In genomic region chr2:96267159-96267971, GRCh38 we compare ENCODE assay signal across 8 cellular contexts. TPM values are rescaled to one million over a fixed set of nuclear protein-coding genes. Genes with fewer than 3 reads are reported as not detected.
A peak's percentile ranks its signal among the peaks of the same experiment; 100 is the strongest.
DNase-seq lines count a peak whose midpoint lies in the region; ATAC-seq and TF ChIP-seq lines count a peak whose summit lies in the region.

No MANE protein-coding gene starts in this region.

- peaks cover 44% of the 10 kb centered on the region for H3K4me1 Mint-ChIP-seq in activated naive CD8-positive, alpha-beta T cell (ENCODE audit: low read depth)

- peak overlapping the region; percentile 97 for H3K4me3 Mint-ChIP-seq in activated naive CD8-positive, alpha-beta T cell

- peaks cover 9% of the 10 kb centered on the region for H3K4me1 ChIP-seq in HAP-1

- no peak overlapping the region for H3K27ac ChIP-seq in substantia nigra (ENCODE audit: low read depth, low read length, poor library complexity, severe bottlenecking)

- H3K27me3 Mint-ChIP-seq in activated naive CD8-positive, alpha-beta T cell, result no peaks in the 10 kb centered on the region

- CTCF ChIA-PET in BJ (lab: Yijun Ruan, JAX), result interaction anchor here (0.6 to 2.5 kb wide), 8 partner anchors 13 to 552 kb away, joined by 3 to 18 read pairs (median 4); partner anchors contain the start of gene ASTL

- H3K27ac Mint-ChIP-seq in activated naive CD8-positive, alpha-beta T cell, result peak overlapping the region; percentile 81

- peaks cover 17% of the 10 kb centered on the region for H3K36me3 ChIP-seq in BJ (ENCODE audit: control insufficient read depth, insufficient read depth, low read length)
- H3K36me3 ChIP-seq in HAP-1 (replicated peaks), result peaks cover 51% of the 10 kb centered on the region

- H3K27me3 ChIP-seq in BJ (ENCODE audit: control insufficient read depth, insufficient read depth, low read length) (no peaks in the 10 kb centered on the region), HAP-1 (ENCODE audit: low read depth) (no peaks in the 10 kb centered on the region)

- H3K9me3 ChIP-seq in HAP-1, result no peaks in the 10 kb centered on the region

- no peaks in the 10 kb centered on the region for H3K9me3 Mint-ChIP-seq in activated naive CD8-positive, alpha-beta T cell (ENCODE audit: low read depth)

- H3K4me3 ChIP-seq in BJ (ENCODE audit: low read depth, low read length), result peak overlapping the region; percentile 92
- peak overlapping the region; percentile 96 for H3K4me3 ChIP-seq in HAP-1

- DNase-seq in BJ (ENCODE audit: low read depth) (no peak), HAP-1 (ENCODE audit: low spot score in 2 of 2) (peak; percentile 24 to 71), RPMI8226 (peak; percentile 74), kidney tubule cell (ENCODE audit: low spot score) (peak; percentile 48), substantia nigra (lab: John Stamatoyannopoulos, UW) (no peak)
- peak; percentile 23 to 61 for DNase-seq in stimulated activated CD8-positive, alpha-beta memory T cell treated with anti-CD3 and anti-CD28 coated beads, Interleukin-7, amount 100 ng/mL, for 48 hours (ENCODE audit: extremely low read depth in 1 of 2, low read depth in 1 of 2)

- peak; percentile 55 for TF ChIP-seq CTCF in BJ (IDR thresholded peaks at IDR 0.05; ENCODE audit: insufficient read depth, low read depth, low read length)

- peaks cover 11% of the 10 kb centered on the region for H3K36me3 Mint-ChIP-seq in activated naive CD8-positive, alpha-beta T cell

- ATAC-seq in HG03439 (IDR thresholded peaks at IDR 0.05; ENCODE audit: unreplicated experiment), result no peak

- POLR2A ChIA-PET in BJ (lab: Charles Lee), result no interaction called here

- in situ Hi-C loops in HAP-1 (cut with MboI; ENCODE audit: low sequenced_read_pairs), result no loop called here

RNA-seq across cellular contexts. Expression of gene CIAO1, which starts 1.3 kb away (rescaled TPM):
- polyA plus RNA-seq in BJ (2011; rRNA removed), result 76.5 and 90.0 TPM in 2 replicates
- 45.8 and 77.7 TPM in 2 replicates for polyA minus RNA-seq in BJ (2011; rRNA and poly(A)+ RNA removed)

RNA-seq across cellular contexts. Expression of gene TMEM127, which starts 1.6 kb away (rescaled TPM):
- polyA plus RNA-seq in BJ (2011; rRNA removed), result 56.2 and 115 TPM in 2 replicates
- 46.3 and 63.4 TPM in 2 replicates for polyA minus RNA-seq in BJ (2011; rRNA and poly(A)+ RNA removed)

RNA-seq across cellular contexts. Expression of gene SNRNP200, which starts 38.0 kb away (rescaled TPM):
- 83.2 and 111 TPM in 2 replicates for polyA plus RNA-seq in BJ (2011; rRNA removed)
- 175 and 201 TPM in 2 replicates for polyA minus RNA-seq in BJ (2011; rRNA and poly(A)+ RNA removed)

RNA-seq across cellular contexts. Expression of gene ITPRIPL1, which starts 57.8 kb away (rescaled TPM):
- 0.52 and 0.59 TPM in 2 replicates for polyA plus RNA-seq in BJ (2011; rRNA removed)
- 0.71 and 0.72 TPM in 2 replicates for polyA minus RNA-seq in BJ (2011; rRNA and poly(A)+ RNA removed)

RNA-seq across cellular contexts. Expression of gene STARD7, which starts 58.7 kb away (rescaled TPM):
- 56.1 and 101 TPM in 2 replicates for polyA plus RNA-seq in BJ (2011; rRNA removed)
- 45.3 and 46.4 TPM in 2 replicates for polyA minus RNA-seq in BJ (2011; rRNA and poly(A)+ RNA removed)

Comparison
In these comparisons a context has a peak if more than half of its experiments do, and no peak if none do; other contexts are left out.
1. DNase-seq: peak in HAP-1 (2 of 2), RPMI8226 (single experiment), kidney tubule cell (single experiment) and stimulated activated CD8-positive, alpha-beta memory T cell treated with anti-CD3 and anti-CD28 coated beads, Interleukin-7, amount 100 ng/mL, for 48 hours (2 of 2); none in BJ (single experiment) and substantia nigra (0 of 49).